In genomic region chr5:57179262-57179960, GRCh38 we compare ENCODE assay signal across 1 cellular context.
TF ChIP-seq lines count a peak whose summit lies in the region.

No MANE protein-coding gene starts in this region.

TF ChIP-seq in K562, 482 proteins besides CTCF, POLR2A, EP300 and RAD21 (continued from another document):
- TF ChIP-seq, protein P1, sequence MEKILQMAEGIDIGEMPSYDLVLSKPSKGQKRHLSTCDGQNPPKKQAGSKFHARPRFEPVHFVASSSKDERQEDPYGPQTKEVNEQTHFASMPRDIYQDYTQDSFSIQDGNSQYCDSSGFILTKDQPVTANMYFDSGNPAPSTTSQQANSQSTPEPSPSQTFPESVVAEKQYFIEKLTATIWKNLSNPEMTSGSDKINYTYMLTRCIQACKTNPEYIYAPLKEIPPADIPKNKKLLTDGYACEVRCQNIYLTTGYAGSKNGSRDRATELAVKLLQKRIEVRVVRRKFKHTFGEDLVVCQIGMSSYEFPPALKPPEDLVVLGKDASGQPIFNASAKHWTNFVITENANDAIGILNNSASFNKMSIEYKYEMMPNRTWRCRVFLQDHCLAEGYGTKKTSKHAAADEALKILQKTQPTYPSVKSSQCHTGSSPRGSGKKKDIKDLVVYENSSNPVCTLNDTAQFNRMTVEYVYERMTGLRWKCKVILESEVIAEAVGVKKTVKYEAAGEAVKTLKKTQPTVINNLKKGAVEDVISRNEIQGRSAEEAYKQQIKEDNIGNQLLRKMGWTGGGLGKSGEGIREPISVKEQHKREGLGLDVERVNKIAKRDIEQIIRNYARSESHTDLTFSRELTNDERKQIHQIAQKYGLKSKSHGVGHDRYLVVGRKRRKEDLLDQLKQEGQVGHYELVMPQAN (IDR thresholded peaks at IDR 0.05; ENCODE audit: borderline replicate concordance): no peak
- 0 out of 2 replicates have a peak, but pooled peaks have one; percentile 11 for TF ChIP-seq TEAD4 (IDR thresholded peaks at IDR 0.05; ENCODE audit: low read length)
- no peak for TF ChIP-seq TEAD4 (CRISPR knock-in tag; IDR thresholded peaks at IDR 0.05; ENCODE audit: borderline replicate concordance)
- TF ChIP-seq, protein P2, sequence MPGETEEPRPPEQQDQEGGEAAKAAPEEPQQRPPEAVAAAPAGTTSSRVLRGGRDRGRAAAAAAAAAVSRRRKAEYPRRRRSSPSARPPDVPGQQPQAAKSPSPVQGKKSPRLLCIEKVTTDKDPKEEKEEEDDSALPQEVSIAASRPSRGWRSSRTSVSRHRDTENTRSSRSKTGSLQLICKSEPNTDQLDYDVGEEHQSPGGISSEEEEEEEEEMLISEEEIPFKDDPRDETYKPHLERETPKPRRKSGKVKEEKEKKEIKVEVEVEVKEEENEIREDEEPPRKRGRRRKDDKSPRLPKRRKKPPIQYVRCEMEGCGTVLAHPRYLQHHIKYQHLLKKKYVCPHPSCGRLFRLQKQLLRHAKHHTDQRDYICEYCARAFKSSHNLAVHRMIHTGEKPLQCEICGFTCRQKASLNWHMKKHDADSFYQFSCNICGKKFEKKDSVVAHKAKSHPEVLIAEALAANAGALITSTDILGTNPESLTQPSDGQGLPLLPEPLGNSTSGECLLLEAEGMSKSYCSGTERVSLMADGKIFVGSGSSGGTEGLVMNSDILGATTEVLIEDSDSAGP (CRISPR knock-in tag; IDR thresholded peaks at IDR 0.05): no peak
